ENCODE assay signal across 9 cellular contexts in the genomic region with DNA sequence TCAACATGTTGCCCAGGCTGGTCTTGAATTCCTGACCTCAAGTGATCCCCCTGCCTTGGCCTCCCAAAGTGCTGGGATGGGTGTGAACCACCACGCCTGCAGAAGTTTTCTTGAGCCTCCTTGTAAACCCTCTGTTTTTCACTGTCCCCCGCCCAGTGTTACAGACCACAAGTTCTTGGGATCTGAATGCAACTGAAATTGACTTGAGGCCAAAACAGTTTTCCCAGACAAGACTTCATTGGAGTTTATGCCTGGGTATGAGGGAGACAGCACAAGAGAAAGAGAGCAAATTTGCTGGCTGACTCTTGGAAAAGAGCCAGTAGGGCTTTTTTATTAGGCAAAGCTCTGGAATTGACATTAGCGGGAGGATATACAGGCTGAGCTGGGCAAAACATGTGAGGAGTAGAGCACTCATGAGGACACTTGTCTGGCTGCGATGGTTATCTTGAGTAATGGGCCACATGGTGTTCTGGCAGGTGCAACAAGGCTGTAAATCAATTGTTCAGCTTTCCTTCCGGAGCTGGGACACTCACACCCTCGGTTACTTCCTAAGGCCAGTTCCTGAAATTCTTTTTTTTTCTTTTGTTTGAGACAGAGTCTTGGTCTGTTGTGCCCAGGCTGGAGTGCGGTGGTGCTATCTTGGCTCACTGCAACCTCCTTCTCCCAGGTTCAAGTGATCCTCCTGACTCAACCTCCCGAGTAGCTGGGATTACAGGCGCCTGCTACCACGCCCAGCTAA. TPM values are rescaled to one million over a fixed set of nuclear protein-coding genes. Genes with fewer than 3 reads are reported as not detected.
DNase-seq lines count a peak whose midpoint lies in the region; ATAC-seq and TF ChIP-seq lines count a peak whose summit lies in the region.
"Had no signal": no experiment of that assay in that cellular context is flagged by ENCODE, and none has a peak within 500 bp of the region (broad histone marks: within the 10 kb centered on the region; RNA-seq: fewer than 3 reads in every experiment).

No MANE protein-coding gene starts in this region.

- DNase-seq in COLO668 (lab: John Stamatoyannopoulos, UW; ENCODE audit: unreplicated experiment) (peak; percentile 42), NCI-H1436 (lab: John Stamatoyannopoulos, UW) (peak; percentile 19), mucosa of descending colon (peak in 1 of 3 donors; percentile 48), nucleus accumbens (lab: John Stamatoyannopoulos, UW) (no peak), WTC11 (ENCODE audit: low spot score) (no peak), HuH-7 (ENCODE audit: low spot score) (no peak)

- no peaks in the 10 kb centered on the region for H3K36me3 ChIP-seq in mucosa of descending colon (ENCODE audit: low read depth)

- H3K36me3 Mint-ChIP-seq in WTC11, result no peaks in the 10 kb centered on the region

- peak; percentile 90 for ATAC-seq in SK-N-SH treated with all-trans-retinoic acid at 6 μM for 48 hours
- peak; percentile 69 for ATAC-seq in mucosa of descending colon
- no peak for ATAC-seq in HG03175 (IDR thresholded peaks at IDR 0.05; ENCODE audit: unreplicated experiment)
- ATAC-seq in WTC11, result no peak

- H3K9me3 ChIP-seq in mucosa of descending colon, result no peaks in the 10 kb centered on the region
- H3K9me3 ChIP-seq: neutrophil had no signal

- H3K4me1 ChIP-seq in mucosa of descending colon (ENCODE audit: low read depth), result peaks cover 31% of the 10 kb centered on the region

- H3K4me3 Mint-ChIP-seq in WTC11, result no peak overlapping the region

- TF ChIP-seq CTCF in mucosa of descending colon (IDR thresholded peaks at IDR 0.05) (no peak), WTC11 (IDR thresholded peaks at IDR 0.05) (no peak)

- POLR2A ChIA-PET in WTC11 (lab: Charles Lee), result no interaction called here

- intact Hi-C loops in mucosa of descending colon (cut with DNase I, micrococcal nuclease), result no loop called here

- no peak overlapping the region for H3K27ac Mint-ChIP-seq in WTC11

- CTCF ChIA-PET in WTC11 (lab: Charles Lee), result interaction anchor here (0.7 to 1.5 kb wide), 7 partner anchors 11 to 276 kb away, joined by 3 to 7 read pairs (median 4); a partner anchor contains a TSS

- H3K4me3 ChIP-seq in mucosa of descending colon, result no peak overlapping the region

- H3K9me3 Mint-ChIP-seq in WTC11, result no peaks in the 10 kb centered on the region

- peaks cover 3% of the 10 kb centered on the region for H3K27me3 Mint-ChIP-seq in WTC11 (ENCODE audit: low read depth)

- no peaks in the 10 kb centered on the region for H3K4me1 Mint-ChIP-seq in WTC11

TF ChIP-seq in SK-N-SH treated with all-trans-retinoic acid at 6 μM for 48 hours, 23 proteins besides CTCF, POLR2A, EP300 and RAD21 (continues in another document):
- TF ChIP-seq SNAI2 (CRISPR knock-in tag; IDR thresholded peaks at IDR 0.05), result peak; percentile 99
- TF ChIP-seq ISL1 (CRISPR knock-in tag; IDR thresholded peaks at IDR 0.05), result peak; percentile 88
- 0 out of 2 replicates have a peak, but pooled peaks have one; percentile 32 for TF ChIP-seq ESRRG (CRISPR knock-in tag; IDR thresholded peaks at IDR 0.05)
- peak; percentile 15; the same call in 1 of the 2 replicates for TF ChIP-seq PPARA (CRISPR knock-in tag; IDR thresholded peaks at IDR 0.05; ENCODE audit: borderline replicate concordance)
- TF ChIP-seq ARNTL (CRISPR knock-in tag; IDR thresholded peaks at IDR 0.05; ENCODE audit: borderline replicate concordance, low read depth), result peak; percentile 53; the same call in 1 of the 2 replicates
- TF ChIP-seq, protein P1, sequence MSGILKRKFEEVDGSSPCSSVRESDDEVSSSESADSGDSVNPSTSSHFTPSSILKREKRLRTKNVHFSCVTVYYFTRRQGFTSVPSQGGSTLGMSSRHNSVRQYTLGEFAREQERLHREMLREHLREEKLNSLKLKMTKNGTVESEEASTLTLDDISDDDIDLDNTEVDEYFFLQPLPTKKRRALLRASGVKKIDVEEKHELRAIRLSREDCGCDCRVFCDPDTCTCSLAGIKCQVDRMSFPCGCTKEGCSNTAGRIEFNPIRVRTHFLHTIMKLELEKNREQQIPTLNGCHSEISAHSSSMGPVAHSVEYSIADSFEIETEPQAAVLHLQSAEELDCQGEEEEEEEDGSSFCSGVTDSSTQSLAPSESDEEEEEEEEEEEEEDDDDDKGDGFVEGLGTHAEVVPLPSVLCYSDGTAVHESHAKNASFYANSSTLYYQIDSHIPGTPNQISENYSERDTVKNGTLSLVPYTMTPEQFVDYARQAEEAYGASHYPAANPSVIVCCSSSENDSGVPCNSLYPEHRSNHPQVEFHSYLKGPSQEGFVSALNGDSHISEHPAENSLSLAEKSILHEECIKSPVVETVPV (CRISPR knock-in tag; IDR thresholded peaks at IDR 0.05), result no peak
- peak; percentile 46; the same call in 1 of the 2 replicates for TF ChIP-seq ZNF8 (CRISPR knock-in tag; IDR thresholded peaks at IDR 0.05)
- no peak for TF ChIP-seq OSR1 (CRISPR knock-in tag; IDR thresholded peaks at IDR 0.05)
- TF ChIP-seq, protein P2, sequence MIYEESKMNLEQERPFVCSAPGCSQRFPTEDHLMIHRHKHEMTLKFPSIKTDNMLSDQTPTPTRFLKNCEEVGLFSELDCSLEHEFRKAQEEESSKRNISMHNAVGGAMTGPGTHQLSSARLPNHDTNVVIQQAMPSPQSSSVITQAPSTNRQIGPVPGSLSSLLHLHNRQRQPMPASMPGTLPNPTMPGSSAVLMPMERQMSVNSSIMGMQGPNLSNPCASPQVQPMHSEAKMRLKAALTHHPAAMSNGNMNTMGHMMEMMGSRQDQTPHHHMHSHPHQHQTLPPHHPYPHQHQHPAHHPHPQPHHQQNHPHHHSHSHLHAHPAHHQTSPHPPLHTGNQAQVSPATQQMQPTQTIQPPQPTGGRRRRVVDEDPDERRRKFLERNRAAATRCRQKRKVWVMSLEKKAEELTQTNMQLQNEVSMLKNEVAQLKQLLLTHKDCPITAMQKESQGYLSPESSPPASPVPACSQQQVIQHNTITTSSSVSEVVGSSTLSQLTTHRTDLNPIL (CRISPR knock-in tag; IDR thresholded peaks at IDR 0.05; ENCODE audit: low read depth), result no peak
- peak; percentile 53; the same call in 1 of the 2 replicates for TF ChIP-seq ZNF70 (CRISPR knock-in tag; IDR thresholded peaks at IDR 0.05)
- peak; percentile 94 for TF ChIP-seq TCF4 (CRISPR knock-in tag; IDR thresholded peaks at IDR 0.05; ENCODE audit: borderline replicate concordance)

TF ChIP-seq in WTC11, 78 proteins besides CTCF, POLR2A, EP300 and RAD21:
- TF ChIP-seq, protein P3, sequence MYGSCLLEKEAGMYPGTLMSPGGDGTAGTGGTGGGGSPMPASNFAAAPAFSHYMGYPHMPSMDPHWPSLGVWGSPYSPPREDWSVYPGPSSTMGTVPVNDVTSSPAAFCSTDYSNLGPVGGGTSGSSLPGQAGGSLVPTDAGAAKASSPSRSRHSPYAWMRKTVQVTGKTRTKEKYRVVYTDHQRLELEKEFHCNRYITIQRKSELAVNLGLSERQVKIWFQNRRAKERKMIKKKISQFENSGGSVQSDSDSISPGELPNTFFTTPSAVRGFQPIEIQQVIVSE (CRISPR knock-in tag; IDR thresholded peaks at IDR 0.05; ENCODE audit: borderline replicate concordance), result no peak
- TF ChIP-seq ETV6 (CRISPR knock-in tag; IDR thresholded peaks at IDR 0.05) (no peak), SMAD3 (CRISPR knock-in tag; IDR thresholded peaks at IDR 0.05; ENCODE audit: borderline replicate concordance) (no peak), IRF2 (CRISPR knock-in tag; IDR thresholded peaks at IDR 0.05; ENCODE audit: borderline replicate concordance, low read depth) (no peak), EMX1 (CRISPR knock-in tag; IDR thresholded peaks at IDR 0.05) (no peak), ELF4 (CRISPR knock-in tag; IDR thresholded peaks at IDR 0.05; ENCODE audit: low read depth) (no peak), CREM (CRISPR knock-in tag; IDR thresholded peaks at IDR 0.05) (no peak), ZNF416 (CRISPR knock-in tag; IDR thresholded peaks at IDR 0.05) (no peak), ZNF317 (CRISPR knock-in tag; IDR thresholded peaks at IDR 0.05; ENCODE audit: borderline replicate concordance, low read depth) (no peak), RORB (CRISPR knock-in tag; IDR thresholded peaks at IDR 0.05) (no peak)
- TF ChIP-seq, protein P4, sequence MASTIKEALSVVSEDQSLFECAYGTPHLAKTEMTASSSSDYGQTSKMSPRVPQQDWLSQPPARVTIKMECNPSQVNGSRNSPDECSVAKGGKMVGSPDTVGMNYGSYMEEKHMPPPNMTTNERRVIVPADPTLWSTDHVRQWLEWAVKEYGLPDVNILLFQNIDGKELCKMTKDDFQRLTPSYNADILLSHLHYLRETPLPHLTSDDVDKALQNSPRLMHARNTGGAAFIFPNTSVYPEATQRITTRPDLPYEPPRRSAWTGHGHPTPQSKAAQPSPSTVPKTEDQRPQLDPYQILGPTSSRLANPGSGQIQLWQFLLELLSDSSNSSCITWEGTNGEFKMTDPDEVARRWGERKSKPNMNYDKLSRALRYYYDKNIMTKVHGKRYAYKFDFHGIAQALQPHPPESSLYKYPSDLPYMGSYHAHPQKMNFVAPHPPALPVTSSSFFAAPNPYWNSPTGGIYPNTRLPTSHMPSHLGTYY (CRISPR knock-in tag; IDR thresholded peaks at IDR 0.05), result no peak

RNA-seq across cellular contexts. Expression of a gene that starts 12.7 kb away (rescaled TPM):
- total RNA-seq in mucosa of descending colon (100 to 1,000 TPM; 267 to 317 (median 292) TPM), WTC11 (2021) (680 to 779 TPM (median 683 TPM) in 3 replicates)

RNA-seq across cellular contexts. Expression of a gene that starts 15.6 kb away (rescaled TPM):
- 1 to 10 TPM; 3.8 to 5.4 (median 5.2) TPM for total RNA-seq in mucosa of descending colon
- 12.6 to 14.6 TPM (median 14.5 TPM) in 3 replicates for total RNA-seq in WTC11 (2021)

RNA-seq across cellular contexts. Expression of a gene that starts 30.9 kb away (rescaled TPM):
- total RNA-seq in mucosa of descending colon (100 to 1,000 TPM; 275 to 315 (median 290) TPM), WTC11 (2021) (139 to 162 TPM (median 161 TPM) in 3 replicates)

RNA-seq across cellular contexts. Expression of a gene that starts 36.9 kb away (rescaled TPM):
- total RNA-seq in mucosa of descending colon, result 10 to 100 TPM; 32.3 to 67.2 (median 35.8) TPM
- 9.5 to 10.7 TPM (median 10.2 TPM) in 3 replicates for total RNA-seq in WTC11 (2021)

RNA-seq across cellular contexts. Expression of a gene that starts 37.3 kb away (rescaled TPM):
- 10 to 100 TPM; 29.9 to 37.2 (median 30.9) TPM for total RNA-seq in mucosa of descending colon
- total RNA-seq in WTC11 (2021), result 29.6 to 39.8 TPM (median 30.6 TPM) in 3 replicates

Comparison
In these comparisons a context has a peak if more than half of its experiments do, and no peak if none do; other contexts are left out.
1. DNase-seq: peak in COLO668 (single experiment) and NCI-H1436 (single experiment); none in nucleus accumbens (0 of 56), WTC11 (single experiment) and HuH-7 (single experiment).
2. ATAC-seq: peak in SK-N-SH treated with all-trans-retinoic acid at 6 μM for 48 hours (single experiment) and mucosa of descending colon (single experiment); none in HG03175 (single experiment) and WTC11 (single experiment).